In genomic region chr6:154650351-154650750, GRCh38 we compare ENCODE assay signal across 1 cellular context.
TF ChIP-seq lines count a peak whose summit lies in the region.

No MANE protein-coding gene starts in this region.

TF ChIP-seq in SK-N-SH treated with all-trans-retinoic acid at 6 μM for 48 hours, 23 proteins besides CTCF, POLR2A, EP300 and RAD21 (continued from another document):
- TF ChIP-seq POU6F1 (CRISPR knock-in tag; IDR thresholded peaks at IDR 0.05; ENCODE audit: borderline replicate concordance, low read depth) (no peak), PPARA (CRISPR knock-in tag; IDR thresholded peaks at IDR 0.05; ENCODE audit: borderline replicate concordance) (no peak), CREB5 (CRISPR knock-in tag; IDR thresholded peaks at IDR 0.05; ENCODE audit: low read depth) (no peak), ZC3H10 (CRISPR knock-in tag; IDR thresholded peaks at IDR 0.05) (no peak), RARB (CRISPR knock-in tag; IDR thresholded peaks at IDR 0.05) (no peak), TOX (CRISPR knock-in tag; IDR thresholded peaks at IDR 0.05; ENCODE audit: borderline replicate concordance) (no peak), CSRNP3 (CRISPR knock-in tag; IDR thresholded peaks at IDR 0.05) (no peak)
TF ChIP-seq in SK-N-SH treated with all-trans-retinoic acid at 6 μM for 48 hours: peak in this region for 0.
